Comparison of ENCODE assay signal across 8 cellular contexts in the genomic region with DNA sequence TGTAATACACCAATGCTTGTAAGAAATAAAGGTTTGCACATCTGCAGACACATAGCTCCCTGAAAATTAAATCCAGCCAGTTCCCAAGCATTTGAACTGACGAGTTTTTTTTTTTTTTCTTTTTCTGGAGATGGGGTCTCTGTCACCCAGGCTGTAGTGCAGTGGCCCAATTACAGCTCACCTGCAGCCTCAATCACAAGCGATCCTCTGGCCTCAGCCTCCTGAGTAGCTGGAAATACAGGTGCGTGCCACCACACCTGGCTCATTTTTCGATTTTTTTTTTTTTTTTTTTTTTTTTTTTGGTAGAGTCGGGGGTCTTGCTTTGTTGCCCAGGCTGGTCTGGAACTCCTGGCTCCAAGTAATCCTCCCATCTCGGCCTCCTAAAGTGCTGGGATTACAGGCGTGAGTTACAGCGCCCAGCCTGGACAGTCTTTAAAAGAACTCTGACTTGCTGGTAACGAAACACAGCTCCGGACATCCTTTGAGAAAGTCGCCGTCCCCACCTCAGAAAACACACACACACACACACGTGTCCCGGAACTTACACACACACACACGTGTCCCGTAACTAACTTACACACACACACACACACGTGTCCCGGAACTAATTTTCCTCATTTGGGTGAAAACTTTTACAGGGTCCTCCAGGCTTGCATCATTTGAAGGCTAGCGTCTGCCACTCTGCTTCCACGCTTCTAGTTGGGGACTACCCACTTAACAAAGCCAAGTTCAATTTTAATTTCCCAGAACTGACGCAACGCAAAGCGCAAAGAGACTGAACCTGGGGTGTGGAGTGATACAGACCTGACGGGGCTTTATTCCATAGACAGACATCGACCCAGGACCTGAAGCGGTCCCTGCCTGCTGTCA. TPM values are rescaled to one million over a fixed set of nuclear protein-coding genes. Genes with fewer than 3 reads are reported as not detected.
DNase-seq lines count a peak whose midpoint lies in the region; ATAC-seq and TF ChIP-seq lines count a peak whose summit lies in the region.

No MANE protein-coding gene starts in this region.

- WGBS in right lobe of liver (ENCODE audit: insufficient coverage, low coverage, low lambda C conversion rate, missing lambda C conversion rate) = 28% methylated on average over 17 of the region's 26 CpGs

- peaks cover 5% of the 10 kb centered on the region; the same call in 1 of the 2 replicates for H3K36me3 ChIP-seq in SJCRH30
- H3K36me3 ChIP-seq in right lobe of liver = peaks cover 0 to 3% (median 0%) of the 10 kb centered on the region in 4 donors

- peaks cover 2% of the 10 kb centered on the region for H3K9me3 Mint-ChIP-seq in Calu3 (ENCODE audit: low read depth, unreplicated experiment)
- H3K9me3 Mint-ChIP-seq in stimulated activated naive B cell treated with anti-CD40 and anti-IgM and Interleukin-4, amounts not matched to agents 10 μg/mL and 1 μg/mL and 100 μg/mL, for 72 hours = peaks cover 2 to 3% of the 10 kb centered on the region in 2 donors

- peak overlapping the region; percentile 86 for H3K4me3 Mint-ChIP-seq in Calu3 (ENCODE audit: low read depth, unreplicated experiment)
- peak overlapping the region; percentile 95 to 96 for H3K4me3 Mint-ChIP-seq in stimulated activated naive B cell treated with anti-CD40 and anti-IgM and Interleukin-4, amounts not matched to agents 10 μg/mL and 1 μg/mL and 100 μg/mL, for 72 hours

- H3K27ac Mint-ChIP-seq in Calu3 (ENCODE audit: unreplicated experiment) = peak overlapping the region; percentile 83
- H3K27ac Mint-ChIP-seq in stimulated activated naive B cell treated with anti-CD40 and anti-IgM and Interleukin-4, amounts not matched to agents 10 μg/mL and 1 μg/mL and 100 μg/mL, for 72 hours = peak overlapping the region; percentile 97

- peak overlapping the region; percentile 46 for H3K27ac ChIP-seq in SJCRH30
- peak overlapping the region; percentile 41 to 80 for H3K27ac ChIP-seq in coronary artery
- peak overlapping the region; percentile 29 to 55 (median 54) for H3K27ac ChIP-seq in right lobe of liver

- H3K4me3 ChIP-seq in SJCRH30 (peak overlapping the region; percentile 87), coronary artery (peak overlapping the region; percentile 97), right lobe of liver (peak overlapping the region; percentile 95 to 100 (median 100))

- CTCF ChIA-PET in Calu3 (lab: Charles Lee) = interaction anchor here (0.7 to 1.3 kb wide), 2 partner anchors 50 to 444 kb away, joined by 3 to 11 read pairs; no protein-coding TSS in a partner anchor

- no peaks in the 10 kb centered on the region for H3K4me1 ChIP-seq in SJCRH30
- no peaks in the 10 kb centered on the region for H3K4me1 ChIP-seq in right lobe of liver

- ATAC-seq in GM19351 (IDR thresholded peaks at IDR 0.05; ENCODE audit: unreplicated experiment) (peak; percentile 40), HG03432 (IDR thresholded peaks at IDR 0.05; ENCODE audit: unreplicated experiment) (peak; percentile 23), right lobe of liver (peak; percentile 66 to 74 (median 71))
- ATAC-seq in stimulated activated naive B cell treated with anti-CD40 and anti-IgM and Interleukin-4, amounts not matched to agents 10 μg/mL and 1 μg/mL and 100 μg/mL, for 72 hours (replicated peaks) = peak; percentile 64 to 69

- H3K27me3 Mint-ChIP-seq in Calu3 (ENCODE audit: unreplicated experiment) = no peaks in the 10 kb centered on the region
- H3K27me3 Mint-ChIP-seq in stimulated activated naive B cell treated with anti-CD40 and anti-IgM and Interleukin-4, amounts not matched to agents 10 μg/mL and 1 μg/mL and 100 μg/mL, for 72 hours = peaks cover 3 to 4% of the 10 kb centered on the region in 2 donors

- H3K9me3 ChIP-seq in SJCRH30 (replicated peaks) (no peaks in the 10 kb centered on the region), right lobe of liver (no peaks in the 10 kb centered on the region)

- peaks cover 17% of the 10 kb centered on the region for H3K36me3 Mint-ChIP-seq in Calu3 (ENCODE audit: insufficient read depth, unreplicated experiment)
- H3K36me3 Mint-ChIP-seq in stimulated activated naive B cell treated with anti-CD40 and anti-IgM and Interleukin-4, amounts not matched to agents 10 μg/mL and 1 μg/mL and 100 μg/mL, for 72 hours = peaks cover 17 to 28% of the 10 kb centered on the region in 2 donors

- intact Hi-C loops in Calu3 (cut with micrococcal nuclease; ENCODE audit: unreplicated experiment) (no loop called here), right lobe of liver (cut with DNase I) (no loop called here)

- H3K27me3 ChIP-seq in SJCRH30 (no peaks in the 10 kb centered on the region), right lobe of liver (no peaks in the 10 kb centered on the region)

- DNase-seq in Calu3 (peak; percentile 6), SJCRH30 (peak; percentile 9 to 30), coronary artery (ENCODE audit: low spot score) (no peak), right lobe of liver (no peak), cortex of kidney (lab: John Stamatoyannopoulos, UW) (no peak)
- DNase-seq in stimulated activated naive B cell treated with anti-CD40 and anti-IgM and Interleukin-4, amounts not matched to agents 10 μg/mL and 1 μg/mL and 100 μg/mL, for 72 hours = no peak

- BruUV-seq in Calu3 (replicated peaks; lab: Mats Ljungman, UMichigan) = TSS peak; percentile 51

- peaks cover 7% of the 10 kb centered on the region for H3K4me1 Mint-ChIP-seq in Calu3 (ENCODE audit: low read depth, unreplicated experiment)
- peaks cover 8 to 19% of the 10 kb centered on the region in 2 donors for H3K4me1 Mint-ChIP-seq in stimulated activated naive B cell treated with anti-CD40 and anti-IgM and Interleukin-4, amounts not matched to agents 10 μg/mL and 1 μg/mL and 100 μg/mL, for 72 hours

- no peak for TF ChIP-seq POLR2A in right lobe of liver (IDR thresholded peaks at IDR 0.05)

- TF ChIP-seq CTCF in Calu3 (IDR thresholded peaks at IDR 0.05; ENCODE audit: unreplicated experiment) (no peak), coronary artery (IDR thresholded peaks at IDR 0.05) (no peak), right lobe of liver (IDR thresholded peaks at IDR 0.05) (no peak)

RNA-seq across cellular contexts. Expression of gene OCM2, which starts 18.6 kb away (rescaled TPM):
- not detected in 2 replicates for total RNA-seq in Calu3 (2022)
- not detected in 2 replicates for total RNA-seq in SJCRH30 (2014; rRNA removed; shearing (Covaris generic))
- total RNA-seq in right lobe of liver = not detected

Comparison
In these comparisons a context has a peak if more than half of its experiments do, and no peak if none do; other contexts are left out.
1. DNase-seq: peak in Calu3 (single experiment) and SJCRH30 (2 of 2); none in coronary artery (single experiment), right lobe of liver (0 of 3), stimulated activated naive B cell treated with anti-CD40 and anti-IgM and Interleukin-4, amounts not matched to agents 10 μg/mL and 1 μg/mL and 100 μg/mL, for 72 hours (single experiment) and cortex of kidney (single experiment).
2. Peak in every context shown above with its lines, with median percentiles within 50 percentile points of each other: ATAC-seq, H3K27ac ChIP-seq and H3K4me3 ChIP-seq.